Comparison of ENCODE assay signal across 2 cellular contexts in genomic region chr4:13537832-13538177, GRCh38.
TF ChIP-seq lines count a peak whose summit lies in the region.

No MANE protein-coding gene starts in this region.

TF ChIP-seq in SK-N-SH, 30 proteins besides CTCF, POLR2A, EP300 and RAD21 (continued from another document):
- TF ChIP-seq PBX3 (IDR thresholded peaks at IDR 0.05) (no peak), MEF2A (IDR thresholded peaks at IDR 0.05; ENCODE audit: borderline replicate concordance, low read depth) (no peak), SMC3 (IDR thresholded peaks at IDR 0.05; ENCODE audit: low read depth, low read length) (no peak), ZBTB33 (IDR thresholded peaks at IDR 0.05; ENCODE audit: borderline replicate concordance, low read depth) (no peak), TCF12 (IDR thresholded peaks at IDR 0.05) (no peak), ELF1 (IDR thresholded peaks at IDR 0.05) (no peak), FOSL2 (IDR thresholded peaks at IDR 0.05; ENCODE audit: borderline replicate concordance, low read depth) (no peak), NRF1 (IDR thresholded peaks at IDR 0.05; ENCODE audit: low read depth, low read length) (no peak), RCOR1 (IDR thresholded peaks at IDR 0.05; ENCODE audit: low read length) (no peak), GATA2 (CRISPR knock-in tag; IDR thresholded peaks at IDR 0.05) (no peak), EZH2phosphoT487 (IDR thresholded peaks at IDR 0.05; ENCODE audit: borderline replicate concordance, low read depth) (no peak), TAF1 (IDR thresholded peaks at IDR 0.05; ENCODE audit: borderline replicate concordance, low read depth, low read length) (no peak)

TF ChIP-seq in SK-N-SH treated with all-trans-retinoic acid at 6 μM for 48 hours, 23 proteins besides CTCF, POLR2A, EP300 and RAD21 (continued from another document):
- TF ChIP-seq ZFP30 (CRISPR knock-in tag; IDR thresholded peaks at IDR 0.05) = no peak
- no peak for TF ChIP-seq ZNF565 (CRISPR knock-in tag; conservative IDR thresholded peaks at IDR 0.05; ENCODE audit: low read depth)
- no peak for TF ChIP-seq ZNF8 (CRISPR knock-in tag; IDR thresholded peaks at IDR 0.05)
- TF ChIP-seq ZNF70 (CRISPR knock-in tag; IDR thresholded peaks at IDR 0.05) = no peak
- TF ChIP-seq GLIS3 (CRISPR knock-in tag; IDR thresholded peaks at IDR 0.05) = no peak
- no peak for TF ChIP-seq CSRNP3 (CRISPR knock-in tag; IDR thresholded peaks at IDR 0.05)
- no peak for TF ChIP-seq ESRRG (CRISPR knock-in tag; IDR thresholded peaks at IDR 0.05)
- TF ChIP-seq SNAI2 (CRISPR knock-in tag; IDR thresholded peaks at IDR 0.05) = no peak
- no peak for TF ChIP-seq CREB5 (CRISPR knock-in tag; IDR thresholded peaks at IDR 0.05; ENCODE audit: low read depth)
- no peak for TF ChIP-seq ISL1 (CRISPR knock-in tag; IDR thresholded peaks at IDR 0.05)
- no peak for TF ChIP-seq TOX (CRISPR knock-in tag; IDR thresholded peaks at IDR 0.05; ENCODE audit: borderline replicate concordance)
- no peak for TF ChIP-seq TSHZ2 (CRISPR knock-in tag; IDR thresholded peaks at IDR 0.05)
- no peak for TF ChIP-seq ZC3H10 (CRISPR knock-in tag; IDR thresholded peaks at IDR 0.05)
- no peak for TF ChIP-seq POU6F1 (CRISPR knock-in tag; IDR thresholded peaks at IDR 0.05; ENCODE audit: borderline replicate concordance, low read depth)
- no peak for TF ChIP-seq ARNTL (CRISPR knock-in tag; IDR thresholded peaks at IDR 0.05; ENCODE audit: borderline replicate concordance, low read depth)
- no peak for TF ChIP-seq PPARA (CRISPR knock-in tag; IDR thresholded peaks at IDR 0.05; ENCODE audit: borderline replicate concordance)
- no peak for TF ChIP-seq TCF4 (CRISPR knock-in tag; IDR thresholded peaks at IDR 0.05; ENCODE audit: borderline replicate concordance)
- no peak for TF ChIP-seq OSR1 (CRISPR knock-in tag; IDR thresholded peaks at IDR 0.05)
